ENCODE assay signal across 8 cellular contexts in the genomic region with DNA sequence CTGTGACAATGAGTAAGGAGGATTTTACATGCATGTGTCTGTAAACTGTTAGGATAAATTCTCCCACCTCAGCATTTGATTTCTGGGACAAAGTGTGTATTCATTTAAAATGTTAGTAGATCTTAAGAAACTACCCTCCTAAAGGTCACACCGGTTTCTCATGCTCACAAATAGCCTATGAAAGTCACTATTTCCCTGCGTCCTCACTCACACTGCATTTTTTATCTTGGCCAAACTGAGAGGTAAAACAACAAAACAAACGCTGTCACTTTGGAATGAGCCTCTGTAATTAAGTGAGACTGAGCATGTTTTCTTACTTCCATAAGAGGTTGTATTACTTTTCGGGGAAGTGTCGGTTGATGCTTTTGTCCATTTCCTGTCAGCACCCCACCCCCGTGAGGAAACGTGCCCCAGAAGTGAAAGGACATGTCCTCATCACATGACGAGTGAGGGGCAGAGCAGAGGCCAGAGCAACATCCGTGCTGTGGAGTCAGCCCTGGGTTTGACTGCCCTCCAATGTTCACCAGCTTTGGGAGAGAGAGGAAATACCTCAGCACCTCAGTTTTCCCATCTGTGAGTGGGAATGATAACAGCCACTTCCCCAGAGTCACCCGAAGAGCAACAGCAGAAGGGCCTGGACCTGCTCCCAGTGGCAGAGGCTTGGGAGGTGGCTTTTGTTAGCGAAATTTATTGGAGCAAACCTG. TPM values are rescaled to one million over a fixed set of nuclear protein-coding genes. Genes with fewer than 3 reads are reported as not detected.
DNase-seq lines count a peak whose midpoint lies in the region; ATAC-seq and TF ChIP-seq lines count a peak whose summit lies in the region.

No MANE protein-coding gene starts in this region.

- peak; percentile 40 for ATAC-seq in GM21367 (IDR thresholded peaks at IDR 0.05; ENCODE audit: unreplicated experiment)
- peak; percentile 34 for ATAC-seq in Right ventricle myocardium superior (ENCODE audit: poor library complexity)

- no peaks in the 10 kb centered on the region for H3K36me3 ChIP-seq in CD8-positive, alpha-beta memory T cell (ENCODE audit: insufficient read depth, low read length)

- TF ChIP-seq CTCF in HL-60 (IDR thresholded peaks at IDR 0.05; ENCODE audit: insufficient read depth, low read length) = no peak

- H3K27ac ChIP-seq in CD8-positive, alpha-beta memory T cell (ENCODE audit: low read depth, low read length) = peak overlapping the region; percentile 86
- H3K27ac ChIP-seq in HL-60 (replicated peaks) (peak overlapping the region; percentile 96), skin epidermis (peak overlapping the region in 20 of 21 experiments; percentile 45 to 99 (median 94))

- intact Hi-C loops in Right ventricle myocardium superior (cut with DNase I) = loop anchor here (10.0 kb wide), 1 partner anchor 116 kb away; no protein-coding TSS in a partner anchor

- no peaks in the 10 kb centered on the region for H3K27me3 ChIP-seq in CD8-positive, alpha-beta memory T cell (ENCODE audit: insufficient read depth, low read length, poor library complexity, severe bottlenecking)
- no peaks in the 10 kb centered on the region for H3K27me3 ChIP-seq in HL-60 (ENCODE audit: insufficient read depth, poor library complexity, severe bottlenecking)

- DNase-seq in CD8-positive, alpha-beta memory T cell = peak; percentile 24 to 68 (median 46)
- DNase-seq in HL-60 (ENCODE audit: low read depth in 1 of 2, low spot score in 1 of 2) = peak; percentile 65 to 92
- DNase-seq in activated T-cell treated with anti-CD3 and anti-CD28 coated beads for 4 hours = peak; percentile 38
- DNase-seq in Right ventricle myocardium superior = peak; percentile 85
- DNase-seq in occipital lobe (lab: John Stamatoyannopoulos, UW) = no peak
- DNase-seq in RKO (ENCODE audit: low spot score) = no peak

- H3K36me3 Mint-ChIP-seq in CD8-positive, alpha-beta memory T cell = peaks cover 0 to 38% (median 5%) of the 10 kb centered on the region in 3 donors

- POLR2A ChIA-PET in CD8-positive, alpha-beta memory T cell (lab: Charles Lee) = interaction anchor here (0.7 kb wide), 1 partner anchor 15 kb away, joined by 3 read pairs; no protein-coding TSS in a partner anchor

- no peaks in the 10 kb centered on the region for H3K9me3 Mint-ChIP-seq in CD8-positive, alpha-beta memory T cell

- no peaks in the 10 kb centered on the region for H3K9me3 ChIP-seq in CD8-positive, alpha-beta memory T cell (ENCODE audit: low read length)

- peaks cover 75% of the 10 kb centered on the region for H3K4me1 ChIP-seq in CD8-positive, alpha-beta memory T cell (ENCODE audit: insufficient read depth, low read length)

- H3K27ac Mint-ChIP-seq in CD8-positive, alpha-beta memory T cell = peak overlapping the region; percentile 88 to 99 (median 94)

- CTCF ChIA-PET in CD8-positive, alpha-beta memory T cell (lab: Charles Lee) = no interaction called here

- peak overlapping the region; percentile 40 for H3K4me3 ChIP-seq in CD8-positive, alpha-beta memory T cell (ENCODE audit: low read length)
- H3K4me3 ChIP-seq in HL-60 (replicated peaks; ENCODE audit: insufficient read depth, low read length) (no peak overlapping the region), skin epidermis (no peak overlapping the region)

- peak overlapping the region; percentile 66 to 88 (median 73) for H3K4me3 Mint-ChIP-seq in CD8-positive, alpha-beta memory T cell

- H3K27me3 Mint-ChIP-seq in CD8-positive, alpha-beta memory T cell = peaks cover 0 to 3% of the 10 kb centered on the region in 2 donors

- peaks cover 76 to 84% (median 83%) of the 10 kb centered on the region in 3 donors for H3K4me1 Mint-ChIP-seq in CD8-positive, alpha-beta memory T cell

RNA-seq across cellular contexts. Expression of a gene that starts 3.1 kb away (rescaled TPM):
- 100 to 1,000 TPM; 102 TPM for total RNA-seq in CD8-positive, alpha-beta memory T cell
- 226 TPM for polyA plus RNA-seq in CD8-positive, alpha-beta memory T cell
- total RNA-seq in Right ventricle myocardium superior = 111 TPM
- total RNA-seq in occipital lobe = 17.0 TPM

Comparison
In these comparisons a context has a peak if more than half of its experiments do, and no peak if none do; other contexts are left out.
1. DNase-seq: peak in CD8-positive, alpha-beta memory T cell (5 of 5), HL-60 (2 of 2), activated T-cell treated with anti-CD3 and anti-CD28 coated beads for 4 hours (single experiment) and Right ventricle myocardium superior (single experiment); none in occipital lobe (single experiment) and RKO (single experiment).
2. Peak in every context shown above with its lines, with median percentiles within 50 percentile points of each other: H3K27ac ChIP-seq.